ENCODE assay signal across 1 cellular context in genomic region chr1:161771166-161771565, GRCh38.
TF ChIP-seq lines count a peak whose summit lies in the region.

No MANE protein-coding gene starts in this region.

TF ChIP-seq in GM12878, 131 proteins besides CTCF, POLR2A, EP300 and RAD21:
- no peak for TF ChIP-seq SRF (IDR thresholded peaks at IDR 0.05; ENCODE audit: low read depth in 2 of 2, low read length in 2 of 2)
- TF ChIP-seq TCF3 (IDR thresholded peaks at IDR 0.05; ENCODE audit: borderline replicate concordance, insufficient read depth, low read depth, low read length), result no peak
- no peak for TF ChIP-seq SREBF1 (IDR thresholded peaks at IDR 0.05; ENCODE audit: low read length)
- no peak for TF ChIP-seq POU2F2 (IDR thresholded peaks at IDR 0.05; ENCODE audit: borderline replicate concordance, low read depth, low read length)
- TF ChIP-seq ZNF24 (IDR thresholded peaks at IDR 0.05), result no peak
- TF ChIP-seq ZNF384 (IDR thresholded peaks at IDR 0.05; ENCODE audit: borderline replicate concordance, low read depth, low read length), result no peak
- no peak for TF ChIP-seq BCL11A (IDR thresholded peaks at IDR 0.05; ENCODE audit: low read depth, low read length)
- TF ChIP-seq MEF2A (IDR thresholded peaks at IDR 0.05; ENCODE audit: insufficient read depth, low read depth, low read length), result no peak
